9 cellular contexts compared by ENCODE assay signal in genomic region chr3:186887507-186887938, GRCh38. TPM values are rescaled to one million over a fixed set of nuclear protein-coding genes. Genes with fewer than 3 reads are reported as not detected.
"Had no signal": no experiment of that assay in that cellular context is flagged by ENCODE, and none has a peak within 500 bp of the region (broad histone marks: within the 10 kb centered on the region; RNA-seq: fewer than 3 reads in every experiment).

No MANE protein-coding gene starts in this region.

RNA-seq across cellular contexts. Expression of gene ADIPOQ, which starts 45.0 kb away (rescaled TPM):
- total RNA-seq: activated B cell treated with CpG ODN at 0.5 μM for 24 hours; activated CD4-positive, alpha-beta memory T cell treated with anti-CD3 and anti-CD28 coated beads, Interleukin-2, amount 10 ng/mL, durations not matched to agents 7 days and 5 days; activated CD4-positive, alpha-beta T cell treated with anti-CD3 and anti-CD28 coated beads, Interleukin-2, amount 10 ng/mL, durations not matched to agents 7 days and 5 days; activated CD8-positive, alpha-beta memory T cell treated with anti-CD3 and anti-CD28 coated beads, Interleukin-2, amount 10 ng/mL, durations not matched to agents 7 days and 5 days; activated CD8-positive, alpha-beta T cell treated with anti-CD3 and anti-CD28 coated beads, Interleukin-2, amount 10 ng/mL, durations not matched to agents 7 days and 5 days; activated naive CD8-positive, alpha-beta T cell treated with anti-CD3 and anti-CD28 coated beads, Interleukin-2, amount 10 ng/mL, durations not matched to agents 7 days and 5 days; activated T-helper 2 cell treated with anti-CD3 and anti-CD28 coated beads, Interferon-gamma antibody, Interleukin-2, Interleukin-4, amounts not matched to agents 10 μg/mL and 5 μg/mL and 100 μg/mL, durations not matched to agents 14 hours and 24 hours and 36 hours; bronchial epithelial cell; cardiac muscle cell had no signal
- polyA plus RNA-seq: cardiac muscle cell had no signal
